Comparison of ENCODE assay signal across 28 cellular contexts in the genomic region with DNA sequence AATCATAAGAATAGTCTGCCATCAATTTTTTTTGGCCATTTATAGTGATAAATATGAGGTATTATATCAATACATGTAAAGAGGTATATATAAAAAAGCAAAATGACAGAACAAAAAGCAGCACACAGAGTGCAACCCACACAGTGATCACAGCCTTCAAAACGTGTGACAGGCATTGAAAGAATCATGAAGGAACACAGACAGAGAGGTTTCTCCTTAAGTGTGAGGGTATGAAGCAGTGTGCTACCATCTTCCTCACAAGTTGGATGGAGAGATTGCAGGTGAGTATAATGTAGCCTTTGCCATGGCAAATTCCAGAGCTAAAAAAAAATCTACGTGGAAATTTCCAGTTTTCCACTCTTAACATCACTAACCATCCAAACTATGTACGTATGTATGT. TPM values are rescaled to one million over a fixed set of nuclear protein-coding genes. Genes with fewer than 3 reads are reported as not detected.
A peak's percentile ranks its signal among the peaks of the same experiment; 100 is the strongest.
DNase-seq lines count a peak whose midpoint lies in the region; ATAC-seq, FAIRE-seq and TF ChIP-seq lines count a peak whose summit lies in the region.
"Had no signal": no experiment of that assay in that cellular context is flagged by ENCODE, and none has a peak within 500 bp of the region (broad histone marks: within the 10 kb centered on the region; RNA-seq: fewer than 3 reads in every experiment).

No MANE protein-coding gene starts in this region.

- H3K27ac ChIP-seq in trophoblast cell (ENCODE audit: low read depth, low read length) = no peak overlapping the region
- H3K27ac ChIP-seq: A549, body of pancreas, left ventricle myocardium inferior, SJCRH30, tibial artery had no signal

- no peak overlapping the region for H3K14ac ChIP-seq in trophoblast cell (ENCODE audit: low read length)

- H3K27ac Mint-ChIP-seq in activated CD8-positive, alpha-beta T cell treated with anti-CD3 and anti-CD28 coated beads, Interleukin-2, amount 10 ng/mL, durations not matched to agents 7 days and 5 days = peak overlapping the region; percentile 5
- no peak overlapping the region for H3K27ac Mint-ChIP-seq in activated CD8-positive, alpha-beta T cell treated with anti-CD3 and anti-CD28 coated beads for 36 hours
- H3K27ac Mint-ChIP-seq in brain (peak overlapping the region in 4 of 5 experiments; percentile 24 to 79 (median 51)), type B pancreatic cell (no peak overlapping the region)
- H3K27ac Mint-ChIP-seq: H9, mesothelial cell of epicardium, natural killer cell had no signal

- no peak overlapping the region for H3K23ac ChIP-seq in trophoblast cell (ENCODE audit: low read length)

- intact Hi-C loops in activated CD8-positive, alpha-beta T cell treated with anti-CD3 and anti-CD28 coated beads for 36 hours (cut with micrococcal nuclease) = loop anchor here (5.0 kb wide), 1 partner anchor 174 kb away; no protein-coding TSS in a partner anchor

- peaks cover 4% of the 10 kb centered on the region for H3K36me3 Mint-ChIP-seq in activated CD8-positive, alpha-beta T cell treated with anti-CD3 and anti-CD28 coated beads, Interleukin-2, amount 10 ng/mL, durations not matched to agents 7 days and 5 days (ENCODE audit: low read depth)
- H3K36me3 Mint-ChIP-seq in activated CD8-positive, alpha-beta T cell treated with anti-CD3 and anti-CD28 coated beads for 36 hours (ENCODE audit: low read depth) = peaks cover 1% of the 10 kb centered on the region
- H3K36me3 Mint-ChIP-seq in brain (peaks cover 83% of the 10 kb centered on the region), type B pancreatic cell (peaks cover 7% of the 10 kb centered on the region)
- H3K36me3 Mint-ChIP-seq: natural killer cell had no signal

- no peaks in the 10 kb centered on the region for H3K36me3 ChIP-seq in trophoblast cell (ENCODE audit: control insufficient read depth in 1 of 2, insufficient read depth in 2 of 2, low read length in 2 of 2)
- H3K36me3 ChIP-seq: left ventricle myocardium inferior, stomach, tibial artery had no signal

- peaks cover 0 to 6% of the 10 kb centered on the region in 2 experiments for H3K4me1 ChIP-seq in trophoblast cell (ENCODE audit: control insufficient read depth in 1 of 2, insufficient read depth in 2 of 2, low read length in 2 of 2)
- H3K4me1 ChIP-seq: Caco-2, SJCRH30 had no signal

- no peak overlapping the region for H4K91ac ChIP-seq in trophoblast cell (ENCODE audit: low read depth, low read length)

- no peak for ATAC-seq in activated CD8-positive, alpha-beta T cell treated with anti-CD3 and anti-CD28 coated beads, Interleukin-2, amount 10 ng/mL, durations not matched to agents 7 days and 5 days
- no peak for ATAC-seq in activated CD8-positive, alpha-beta T cell treated with anti-CD3 and anti-CD28 coated beads for 36 hours
- ATAC-seq in HG02981 (IDR thresholded peaks at IDR 0.05; ENCODE audit: unreplicated experiment) = no peak
- ATAC-seq: A549, body of pancreas had no signal

- no peak overlapping the region for H4K8ac ChIP-seq in trophoblast cell (ENCODE audit: low read depth, low read length)

- H3K4ac ChIP-seq in trophoblast cell (ENCODE audit: low read depth, low read length) = no peak overlapping the region

- no peak overlapping the region for H2AK5ac ChIP-seq in trophoblast cell (ENCODE audit: low read length)

- no peaks in the 10 kb centered on the region for H3K9me3 Mint-ChIP-seq in activated CD8-positive, alpha-beta T cell treated with anti-CD3 and anti-CD28 coated beads, Interleukin-2, amount 10 ng/mL, durations not matched to agents 7 days and 5 days (ENCODE audit: insufficient read depth)
- H3K9me3 Mint-ChIP-seq in activated CD8-positive, alpha-beta T cell treated with anti-CD3 and anti-CD28 coated beads for 36 hours = no peaks in the 10 kb centered on the region
- H3K9me3 Mint-ChIP-seq in brain (peaks cover 2 to 37% (median 9%) of the 10 kb centered on the region in 5 experiments), type B pancreatic cell (no peaks in the 10 kb centered on the region)
- H3K9me3 Mint-ChIP-seq: H9, mesothelial cell of epicardium, natural killer cell had no signal

- H4K12ac ChIP-seq in trophoblast cell (ENCODE audit: low read depth, low read length) = no peak overlapping the region

- no peaks in the 10 kb centered on the region for H3K79me1 ChIP-seq in trophoblast cell (ENCODE audit: low read length)

- DNase-seq in activated CD8-positive, alpha-beta T cell treated with anti-CD3 and anti-CD28 coated beads, Interleukin-2, amount 10 ng/mL, durations not matched to agents 7 days and 5 days = no peak
- no peak for DNase-seq in activated CD8-positive, alpha-beta T cell treated with anti-CD3 and anti-CD28 coated beads for 36 hours
- DNase-seq in trophoblast cell = no peak
- no peak for DNase-seq in type B pancreatic cell (ENCODE audit: extremely low spot score, unreplicated experiment)
- DNase-seq in NCI-H2227 (lab: John Stamatoyannopoulos, UW; ENCODE audit: unreplicated experiment) = no peak
- DNase-seq: activated effector memory CD4-positive, alpha-beta T cell treated with Interleukin-2 at 50 U/mL for 16 hours; body of pancreas; Caco-2; GDM1; H9; left ventricle myocardium inferior; natural killer cell; NCI-H1092 treated with DMSO at 0.1 percent for 48 hours; NCI-H2029; NCI-H2227 treated with DMSO at 0.1 percent for 48 hours; NCI-H69; SJCRH30; stimulated activated CD4-positive, alpha-beta T cell treated with anti-CD3 and anti-CD28 coated beads, Interleukin-1b, Interleukin-23, amount 100 ng/mL, for 48 hours; stimulated activated CD8-positive, alpha-beta memory T cell treated with anti-CD3 and anti-CD28 coated beads, Interleukin-4, amount 100 ng/mL, for 48 hours; stomach; tibial artery had no signal

- no peak for TF ChIP-seq CTCF in activated CD8-positive, alpha-beta T cell treated with anti-CD3 and anti-CD28 coated beads for 36 hours (IDR thresholded peaks at IDR 0.05)
- TF ChIP-seq CTCF in brain (conservative IDR thresholded peaks at IDR 0.05) (no peak), type B pancreatic cell (conservative IDR thresholded peaks at IDR 0.05) (no peak)

- no peak overlapping the region for H2BK12ac ChIP-seq in trophoblast cell (ENCODE audit: low read length)

- FAIRE-seq in G401.6 (lab: Jason Lieb, UNC) = peak; percentile 8
- FAIRE-seq: A549, GM19239 had no signal

- H3K4me1 Mint-ChIP-seq in activated CD8-positive, alpha-beta T cell treated with anti-CD3 and anti-CD28 coated beads, Interleukin-2, amount 10 ng/mL, durations not matched to agents 7 days and 5 days (ENCODE audit: low read depth) = peaks cover 46% of the 10 kb centered on the region
- peaks cover 51% of the 10 kb centered on the region for H3K4me1 Mint-ChIP-seq in activated CD8-positive, alpha-beta T cell treated with anti-CD3 and anti-CD28 coated beads for 36 hours (ENCODE audit: low read depth)
- H3K4me1 Mint-ChIP-seq in brain (peaks cover 65% of the 10 kb centered on the region), type B pancreatic cell (ENCODE audit: unreplicated experiment) (peaks cover 16% of the 10 kb centered on the region)

- H2BK120ac ChIP-seq in trophoblast cell (ENCODE audit: insufficient read depth, low read length, poor library complexity) = no peak overlapping the region

- peak overlapping the region; percentile 65 for H3K18ac ChIP-seq in trophoblast cell (ENCODE audit: low read length)

- no peaks in the 10 kb centered on the region for H3K9me3 ChIP-seq in trophoblast cell (ENCODE audit: insufficient read depth, low read depth, low read length)
- H3K9me3 ChIP-seq: A549, body of pancreas, Caco-2, left ventricle myocardium inferior, SJCRH30, stomach, tibial artery had no signal

- H3K4me3 ChIP-seq in trophoblast cell (ENCODE audit: low read depth, low read length) = no peak overlapping the region
- H3K4me3 ChIP-seq: A549, body of pancreas, SJCRH30, smooth muscle cell, stomach, tibial artery had no signal

- H3K27me3 ChIP-seq in trophoblast cell (ENCODE audit: insufficient read depth, low read length) = no peaks in the 10 kb centered on the region
- H3K27me3 ChIP-seq: body of pancreas, SJCRH30, stomach, tibial artery had no signal

- no peak overlapping the region for H3K4me2 ChIP-seq in trophoblast cell (ENCODE audit: low read length)
- H3K4me2 ChIP-seq: A549, smooth muscle cell had no signal

- WGBS in trophoblast cell (ENCODE audit: extremely low coverage, insufficient coverage, insufficient read length) = no CpG with 5 or more reads among the region's 3 CpGs

- H2BK5ac ChIP-seq in trophoblast cell (ENCODE audit: low read depth, low read length, poor library complexity) = no peak overlapping the region

- CTCF ChIA-PET in activated CD8-positive, alpha-beta T cell treated with anti-CD3 and anti-CD28 coated beads, Interleukin-2, amount 10 ng/mL, durations not matched to agents 7 days and 5 days (lab: Charles Lee) = interaction anchor here (0.9 to 5.9 kb wide), 11 partner anchors 8 to 176 kb away, joined by 3 to 47 read pairs (median 6); no protein-coding TSS in a partner anchor
- CTCF ChIA-PET in activated CD8-positive, alpha-beta T cell treated with anti-CD3 and anti-CD28 coated beads for 36 hours (lab: Charles Lee) = interaction anchor here (0.6 to 4.3 kb wide), 10 partner anchors 9 to 419 kb away, joined by 3 to 25 read pairs (median 6); no protein-coding TSS in a partner anchor

- H3K79me2 ChIP-seq in trophoblast cell (ENCODE audit: control insufficient read depth, insufficient read depth, low read length, poor library complexity) = no peaks in the 10 kb centered on the region

- no peaks in the 10 kb centered on the region for H3K27me3 Mint-ChIP-seq in activated CD8-positive, alpha-beta T cell treated with anti-CD3 and anti-CD28 coated beads, Interleukin-2, amount 10 ng/mL, durations not matched to agents 7 days and 5 days (ENCODE audit: low read depth)
- no peaks in the 10 kb centered on the region for H3K27me3 Mint-ChIP-seq in activated CD8-positive, alpha-beta T cell treated with anti-CD3 and anti-CD28 coated beads for 36 hours
- H3K27me3 Mint-ChIP-seq in brain = no peaks in the 10 kb centered on the region
- no peaks in the 10 kb centered on the region for H3K27me3 Mint-ChIP-seq in type B pancreatic cell

- peak overlapping the region; percentile 34 for H3K4me3 Mint-ChIP-seq in activated CD8-positive, alpha-beta T cell treated with anti-CD3 and anti-CD28 coated beads, Interleukin-2, amount 10 ng/mL, durations not matched to agents 7 days and 5 days
- H3K4me3 Mint-ChIP-seq in activated CD8-positive, alpha-beta T cell treated with anti-CD3 and anti-CD28 coated beads for 36 hours = no peak overlapping the region
- H3K4me3 Mint-ChIP-seq in brain (peak overlapping the region in 2 of 5 experiments; percentile 25 to 38), type B pancreatic cell (no peak overlapping the region)
- H3K4me3 Mint-ChIP-seq: H9, mesothelial cell of epicardium, natural killer cell had no signal

- POLR2A ChIA-PET in activated CD8-positive, alpha-beta T cell treated with anti-CD3 and anti-CD28 coated beads, Interleukin-2, amount 10 ng/mL, durations not matched to agents 7 days and 5 days (lab: Charles Lee) = no interaction called here
- POLR2A ChIA-PET in activated CD8-positive, alpha-beta T cell treated with anti-CD3 and anti-CD28 coated beads for 36 hours (lab: Charles Lee) = interaction anchor here (0.6 to 1.1 kb wide), 2 partner anchors 12 to 20 kb away, joined by 3 to 8 read pairs; a partner anchor contains a TSS

- H3K9ac ChIP-seq in trophoblast cell (ENCODE audit: low read length) = no peak overlapping the region

- H2AFZ ChIP-seq in trophoblast cell (ENCODE audit: insufficient read depth, low read length, poor library complexity) = no peak overlapping the region

RNA-seq across cellular contexts. Expression of a gene that starts 19.6 kb away (rescaled TPM):
- total RNA-seq in activated CD8-positive, alpha-beta T cell treated with anti-CD3 and anti-CD28 coated beads, Interleukin-2, amount 10 ng/mL, durations not matched to agents 7 days and 5 days = 10 to 100 TPM; 40.9 to 43.5 TPM
- 10 to 100 TPM; 33.0 to 33.9 TPM for total RNA-seq in activated CD8-positive, alpha-beta T cell treated with anti-CD3 and anti-CD28 coated beads for 36 hours
- 16.4 TPM for polyA plus RNA-seq in brain (ENCODE audit: insufficient read depth, low read depth, low replicate concordance)
- 20.2 and 21.7 TPM in 2 replicates for polyA plus RNA-seq in trophoblast cell (2013)
- 42.4 and 47.1 TPM in 2 replicates for total RNA-seq in type B pancreatic cell (ENCODE audit: low replicate concordance)

Comparison
In these comparisons a context has a peak if more than half of its experiments do, and no peak if none do; other contexts are left out.
1. H3K27ac Mint-ChIP-seq: peak in activated CD8-positive, alpha-beta T cell treated with anti-CD3 and anti-CD28 coated beads, Interleukin-2, amount 10 ng/mL, durations not matched to agents 7 days and 5 days (single experiment) and brain (4 of 5); none in activated CD8-positive, alpha-beta T cell treated with anti-CD3 and anti-CD28 coated beads for 36 hours (single experiment) and type B pancreatic cell (single experiment).